In the genomic region with DNA sequence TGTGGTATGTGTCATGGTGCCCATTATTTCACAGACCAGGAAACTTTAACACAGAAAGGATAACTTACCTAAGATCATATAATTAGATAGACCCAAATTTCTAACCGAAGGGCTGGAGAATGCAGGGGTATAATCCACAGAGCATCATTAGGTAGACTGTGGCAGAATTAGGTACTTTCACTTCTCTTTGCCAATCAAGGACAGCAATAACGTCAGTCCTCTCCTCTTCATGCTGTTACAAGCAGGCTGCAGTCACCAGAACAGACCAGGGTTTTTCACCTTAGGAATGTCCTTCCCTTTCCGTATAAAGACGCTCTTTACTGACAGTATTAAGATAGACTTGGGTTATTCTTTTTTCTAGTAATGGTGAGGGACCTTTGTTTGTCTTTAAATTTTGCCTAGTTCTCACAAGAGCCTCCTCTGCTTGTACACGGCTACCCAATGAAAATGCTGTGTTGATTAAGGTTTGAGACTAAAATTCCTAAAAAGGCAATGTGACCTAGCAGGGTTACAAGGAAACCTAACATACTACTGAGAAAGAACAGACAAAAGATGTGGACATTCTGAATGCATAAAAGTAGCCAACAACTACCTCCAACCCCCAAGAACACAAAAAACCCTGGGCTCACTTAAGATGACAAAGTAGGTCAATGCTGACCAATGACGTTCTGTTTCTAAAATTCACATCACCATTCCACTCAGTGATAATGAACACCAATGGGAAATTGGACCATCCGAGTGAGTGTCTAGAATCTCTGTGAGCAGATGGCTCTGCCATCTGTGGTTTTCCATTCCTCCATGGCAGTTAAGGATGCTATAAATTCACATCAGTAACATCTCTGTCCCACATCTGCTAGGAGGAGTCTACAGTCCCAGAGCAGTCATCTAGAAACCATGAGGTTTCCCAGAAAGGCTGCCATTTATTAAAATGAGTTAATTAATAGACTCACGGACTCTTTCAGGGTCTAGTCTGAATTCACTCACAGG, we compare ENCODE assay signal across 8 cellular contexts. TPM values are rescaled to one million over a fixed set of nuclear protein-coding genes. Genes with fewer than 3 reads are reported as not detected.
A peak's percentile ranks its signal among the peaks of the same experiment; 100 is the strongest.
DNase-seq lines count a peak whose midpoint lies in the region; ATAC-seq and TF ChIP-seq lines count a peak whose summit lies in the region.

No MANE protein-coding gene starts in this region.

- peak overlapping the region; percentile 95 for H3K4me2 ChIP-seq in DND-41 (ENCODE audit: insufficient read depth, low read length)

- TF ChIP-seq CTCF in DND-41 (IDR thresholded peaks at IDR 0.05; ENCODE audit: borderline replicate concordance, extremely low read depth, low read length, poor library complexity, severe bottlenecking) (no peak), LNCaP clone FGC (IDR thresholded peaks at IDR 0.05; ENCODE audit: control insufficient read depth, extremely low read depth, insufficient read depth) (no peak), left lung (IDR thresholded peaks at IDR 0.05) (no peak)

- H3K9ac ChIP-seq in DND-41 (ENCODE audit: low read depth, low read length): peak overlapping the region; percentile 98; the same call in 1 of the 2 replicates

- WGBS in mesodermal cell (ENCODE audit: insufficient coverage in 2 of 2), 2 experiments: 58 to 71% methylated on average over 3 to 4 of the region's 8 CpGs

- peaks cover 46% of the 10 kb centered on the region for H3K4me1 ChIP-seq in DND-41 (ENCODE audit: insufficient read depth, low read length)
- H3K4me1 ChIP-seq in mesodermal cell (ENCODE audit: control insufficient read depth, insufficient read depth, low read length, poor library complexity, severe bottlenecking): peaks cover 11% of the 10 kb centered on the region
- peaks cover 4 to 57% of the 10 kb centered on the region in 2 donors for H3K4me1 ChIP-seq in left lung

- H3K79me2 ChIP-seq in DND-41 (ENCODE audit: insufficient read depth, low read length): peaks cover 67% of the 10 kb centered on the region

- intact Hi-C loops in left lung (cut with DNase I): no loop called here

- H3K4me3 ChIP-seq in DND-41 (ENCODE audit: low read depth in 1 of 2, low read length in 2 of 2) (peak overlapping the region in 1 of 2 experiments; percentile 73; a peak in 2 of 4 replicates), LNCaP clone FGC (ENCODE audit: low read depth, low read length) (peak overlapping the region; percentile 77), mesodermal cell (ENCODE audit: extremely low read depth, insufficient read depth, low read length, poor library complexity, severe bottlenecking) (peak overlapping the region; percentile 77), left lung (peak overlapping the region in 1 of 2 donors; percentile 86)

- no peaks in the 10 kb centered on the region for H3K27me3 ChIP-seq in DND-41 (ENCODE audit: insufficient read depth, low read length, poor library complexity)
- no peaks in the 10 kb centered on the region for H3K27me3 ChIP-seq in left lung

- H2AFZ ChIP-seq in DND-41 (ENCODE audit: low read depth, low read length): no peak overlapping the region

- no peak for DNase-seq in DND-41
- DNase-seq in LNCaP clone FGC (ENCODE audit: low read depth): no peak
- peak; percentile 46 for DNase-seq in astrocyte of the hippocampus (ENCODE audit: low read depth, low spot score)
- no peak for DNase-seq in left lung
- no peak for DNase-seq in SHP77 treated with DMSO at 0.1 percent for 48 hours (lab: John Stamatoyannopoulos, UW)

- H3K27ac ChIP-seq in DND-41 (ENCODE audit: low read length): peak overlapping the region; percentile 90; the same call in 1 of the 2 replicates
- H3K27ac ChIP-seq in mesodermal cell (ENCODE audit: low read depth, low read length, severe bottlenecking): no peak overlapping the region
- H3K27ac ChIP-seq in left lung: peak overlapping the region in 1 of 2 donors; percentile 1

- no peaks in the 10 kb centered on the region for H3K9me3 ChIP-seq in DND-41 (ENCODE audit: insufficient read depth, low read length, severe bottlenecking)
- no peaks in the 10 kb centered on the region for H3K9me3 ChIP-seq in mesodermal cell (ENCODE audit: control insufficient read depth, low read length)
- H3K9me3 ChIP-seq in left lung: no peaks in the 10 kb centered on the region

- ATAC-seq in DND-41 (ENCODE audit: insufficient read depth, low read depth) (no peak), GM21423 (IDR thresholded peaks at IDR 0.05; ENCODE audit: unreplicated experiment) (peak; percentile 31), left lung (no peak), HG02970 (IDR thresholded peaks at IDR 0.05; ENCODE audit: low FRiP score, unreplicated experiment) (no peak)

- H3K36me3 ChIP-seq in DND-41 (ENCODE audit: insufficient read depth, low read length) (peaks cover 11% of the 10 kb centered on the region), mesodermal cell (ENCODE audit: control insufficient read depth, insufficient read depth, low read length) (peaks cover 26% of the 10 kb centered on the region), left lung (no peaks in the 10 kb centered on the region)

- peaks cover 38% of the 10 kb centered on the region for H4K20me1 ChIP-seq in DND-41 (ENCODE audit: insufficient read depth, low read length)

RNA-seq across cellular contexts. Expression of gene PDIA6, which starts 2.1 kb away (rescaled TPM):
- 538 TPM for polyA plus RNA-seq in mesodermal cell (2013, experiment 1 of 2)
- polyA plus RNA-seq in mesodermal cell (2013, experiment 2 of 2): 541 TPM
- total RNA-seq in left lung: 100 to 1,000 TPM; 239 to 341 TPM
